Comparison of ENCODE assay signal across 2 cellular contexts in genomic region chr7:135714534-135715009, GRCh38.
TF ChIP-seq lines count a peak whose summit lies in the region.

No MANE protein-coding gene starts in this region.

TF ChIP-seq in A549, 52 proteins besides CTCF, POLR2A, EP300 and RAD21 (continued from another document):
- no peak for TF ChIP-seq FOSL2 (IDR thresholded peaks at IDR 0.05)
- TF ChIP-seq FOSL2 (CRISPR knock-in tag; IDR thresholded peaks at IDR 0.05): no peak
- TF ChIP-seq TFCP2L1 (CRISPR knock-in tag; IDR thresholded peaks at IDR 0.05): no peak
- no peak for TF ChIP-seq BCL3 (IDR thresholded peaks at IDR 0.05)
- TF ChIP-seq, protein P1, sequence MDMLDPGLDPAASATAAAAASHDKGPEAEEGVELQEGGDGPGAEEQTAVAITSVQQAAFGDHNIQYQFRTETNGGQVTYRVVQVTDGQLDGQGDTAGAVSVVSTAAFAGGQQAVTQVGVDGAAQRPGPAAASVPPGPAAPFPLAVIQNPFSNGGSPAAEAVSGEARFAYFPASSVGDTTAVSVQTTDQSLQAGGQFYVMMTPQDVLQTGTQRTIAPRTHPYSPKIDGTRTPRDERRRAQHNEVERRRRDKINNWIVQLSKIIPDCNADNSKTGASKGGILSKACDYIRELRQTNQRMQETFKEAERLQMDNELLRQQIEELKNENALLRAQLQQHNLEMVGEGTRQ (IDR thresholded peaks at IDR 0.05): no peak
- TF ChIP-seq, protein P2, sequence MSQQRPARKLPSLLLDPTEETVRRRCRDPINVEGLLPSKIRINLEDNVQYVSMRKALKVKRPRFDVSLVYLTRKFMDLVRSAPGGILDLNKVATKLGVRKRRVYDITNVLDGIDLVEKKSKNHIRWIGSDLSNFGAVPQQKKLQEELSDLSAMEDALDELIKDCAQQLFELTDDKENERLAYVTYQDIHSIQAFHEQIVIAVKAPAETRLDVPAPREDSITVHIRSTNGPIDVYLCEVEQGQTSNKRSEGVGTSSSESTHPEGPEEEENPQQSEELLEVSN (IDR thresholded peaks at IDR 0.05; ENCODE audit: borderline replicate concordance, low read depth): no peak
- no peak for TF ChIP-seq RCOR1 (IDR thresholded peaks at IDR 0.05; ENCODE audit: low read depth, low read length)
- TF ChIP-seq SREBF2 (IDR thresholded peaks at IDR 0.05): no peak
- TF ChIP-seq CBX2 (IDR thresholded peaks at IDR 0.05; ENCODE audit: borderline replicate concordance, low read depth): no peak
- no peak for TF ChIP-seq MAZ (IDR thresholded peaks at IDR 0.05; ENCODE audit: borderline replicate concordance, low read depth, low read length)
- no peak for TF ChIP-seq ZNF302 (CRISPR knock-in tag; IDR thresholded peaks at IDR 0.05)
- TF ChIP-seq BHLHE40 (IDR thresholded peaks at IDR 0.05; ENCODE audit: low read depth, low read length): no peak
- TF ChIP-seq NPAS2 (CRISPR knock-in tag; IDR thresholded peaks at IDR 0.05; ENCODE audit: borderline replicate concordance): no peak

TF ChIP-seq in HEK293, 187 proteins besides CTCF, POLR2A, EP300 and RAD21 (continued from another document and continues in another):
- TF ChIP-seq, protein P3, sequence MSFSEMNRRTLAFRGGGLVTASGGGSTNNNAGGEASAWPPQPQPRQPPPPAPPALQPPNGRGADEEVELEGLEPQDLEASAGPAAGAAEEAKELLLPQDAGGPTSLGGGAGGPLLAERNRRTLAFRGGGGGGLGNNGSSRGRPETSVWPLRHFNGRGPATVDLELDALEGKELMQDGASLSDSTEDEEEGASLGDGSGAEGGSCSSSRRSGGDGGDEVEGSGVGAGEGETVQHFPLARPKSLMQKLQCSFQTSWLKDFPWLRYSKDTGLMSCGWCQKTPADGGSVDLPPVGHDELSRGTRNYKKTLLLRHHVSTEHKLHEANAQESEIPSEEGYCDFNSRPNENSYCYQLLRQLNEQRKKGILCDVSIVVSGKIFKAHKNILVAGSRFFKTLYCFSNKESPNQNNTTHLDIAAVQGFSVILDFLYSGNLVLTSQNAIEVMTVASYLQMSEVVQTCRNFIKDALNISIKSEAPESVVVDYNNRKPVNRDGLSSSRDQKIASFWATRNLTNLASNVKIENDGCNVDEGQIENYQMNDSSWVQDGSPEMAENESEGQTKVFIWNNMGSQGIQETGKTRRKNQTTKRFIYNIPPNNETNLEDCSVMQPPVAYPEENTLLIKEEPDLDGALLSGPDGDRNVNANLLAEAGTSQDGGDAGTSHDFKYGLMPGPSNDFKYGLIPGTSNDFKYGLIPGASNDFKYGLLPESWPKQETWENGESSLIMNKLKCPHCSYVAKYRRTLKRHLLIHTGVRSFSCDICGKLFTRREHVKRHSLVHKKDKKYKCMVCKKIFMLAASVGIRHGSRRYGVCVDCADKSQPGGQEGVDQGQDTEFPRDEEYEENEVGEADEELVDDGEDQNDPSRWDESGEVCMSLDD (tag by site-specific recombination; IDR thresholded peaks at IDR 0.05): no peak
- no peak for TF ChIP-seq ZNF341 (tag by site-specific recombination; IDR thresholded peaks at IDR 0.05; ENCODE audit: low read depth)
- TF ChIP-seq ZNF354C (tag by site-specific recombination; IDR thresholded peaks at IDR 0.05; ENCODE audit: borderline replicate concordance, low read depth): no peak
- no peak; the same call in none of the 2 replicates for TF ChIP-seq HIC1 (tag by site-specific recombination; IDR thresholded peaks at IDR 0.05)
- TF ChIP-seq ZSCAN30 (tag by site-specific recombination; IDR thresholded peaks at IDR 0.05): peak; percentile 77
- peak; percentile 54; the same call in 1 of the 2 replicates for TF ChIP-seq ZNF629 (tag by site-specific recombination; IDR thresholded peaks at IDR 0.05)
- no peak for TF ChIP-seq ZNF248 (tag by site-specific recombination; IDR thresholded peaks at IDR 0.05)
- peak; percentile 25; the same call in 1 of the 2 replicates for TF ChIP-seq GLIS1 (tag by site-specific recombination; IDR thresholded peaks at IDR 0.05)
- TF ChIP-seq ZBTB17 (tag by site-specific recombination; IDR thresholded peaks at IDR 0.05): peak; percentile 66
- TF ChIP-seq ZNF223 (tag by site-specific recombination; IDR thresholded peaks at IDR 0.05): no peak
- no peak for TF ChIP-seq GFI1B (tag by site-specific recombination; IDR thresholded peaks at IDR 0.05)
- no peak for TF ChIP-seq PBX3 (CRISPR knock-in tag; IDR thresholded peaks at IDR 0.05)
- TF ChIP-seq TRIM28 (IDR thresholded peaks at IDR 0.05; ENCODE audit: borderline replicate concordance, low read length): peak; percentile 13; the same call in 1 of the 2 replicates
- TF ChIP-seq, protein P4, sequence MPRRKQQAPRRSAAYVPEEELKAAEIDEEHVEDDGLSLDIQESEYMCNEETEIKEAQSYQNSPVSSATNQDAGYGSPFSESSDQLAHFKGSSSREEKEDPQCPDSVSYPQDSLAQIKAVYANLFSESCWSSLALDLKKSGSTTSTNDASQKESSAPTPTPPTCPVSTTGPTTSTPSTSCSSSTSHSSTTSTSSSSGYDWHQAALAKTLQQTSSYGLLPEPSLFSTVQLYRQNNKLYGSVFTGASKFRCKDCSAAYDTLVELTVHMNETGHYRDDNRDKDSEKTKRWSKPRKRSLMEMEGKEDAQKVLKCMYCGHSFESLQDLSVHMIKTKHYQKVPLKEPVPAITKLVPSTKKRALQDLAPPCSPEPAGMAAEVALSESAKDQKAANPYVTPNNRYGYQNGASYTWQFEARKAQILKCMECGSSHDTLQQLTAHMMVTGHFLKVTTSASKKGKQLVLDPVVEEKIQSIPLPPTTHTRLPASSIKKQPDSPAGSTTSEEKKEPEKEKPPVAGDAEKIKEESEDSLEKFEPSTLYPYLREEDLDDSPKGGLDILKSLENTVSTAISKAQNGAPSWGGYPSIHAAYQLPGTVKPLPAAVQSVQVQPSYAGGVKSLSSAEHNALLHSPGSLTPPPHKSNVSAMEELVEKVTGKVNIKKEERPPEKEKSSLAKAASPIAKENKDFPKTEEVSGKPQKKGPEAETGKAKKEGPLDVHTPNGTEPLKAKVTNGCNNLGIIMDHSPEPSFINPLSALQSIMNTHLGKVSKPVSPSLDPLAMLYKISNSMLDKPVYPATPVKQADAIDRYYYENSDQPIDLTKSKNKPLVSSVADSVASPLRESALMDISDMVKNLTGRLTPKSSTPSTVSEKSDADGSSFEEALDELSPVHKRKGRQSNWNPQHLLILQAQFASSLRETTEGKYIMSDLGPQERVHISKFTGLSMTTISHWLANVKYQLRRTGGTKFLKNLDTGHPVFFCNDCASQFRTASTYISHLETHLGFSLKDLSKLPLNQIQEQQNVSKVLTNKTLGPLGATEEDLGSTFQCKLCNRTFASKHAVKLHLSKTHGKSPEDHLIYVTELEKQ (tag by site-specific recombination; IDR thresholded peaks at IDR 0.05; ENCODE audit: borderline replicate concordance): no peak
- TF ChIP-seq ZNF121 (tag by site-specific recombination; IDR thresholded peaks at IDR 0.05): no peak
- no peak for TF ChIP-seq ZNF138 (tag by site-specific recombination; IDR thresholded peaks at IDR 0.05; ENCODE audit: borderline replicate concordance)
- no peak for TF ChIP-seq ZNF626 (tag by site-specific recombination; IDR thresholded peaks at IDR 0.05)
- TF ChIP-seq ZNF791 (tag by site-specific recombination; IDR thresholded peaks at IDR 0.05): no peak
- TF ChIP-seq, protein P5, sequence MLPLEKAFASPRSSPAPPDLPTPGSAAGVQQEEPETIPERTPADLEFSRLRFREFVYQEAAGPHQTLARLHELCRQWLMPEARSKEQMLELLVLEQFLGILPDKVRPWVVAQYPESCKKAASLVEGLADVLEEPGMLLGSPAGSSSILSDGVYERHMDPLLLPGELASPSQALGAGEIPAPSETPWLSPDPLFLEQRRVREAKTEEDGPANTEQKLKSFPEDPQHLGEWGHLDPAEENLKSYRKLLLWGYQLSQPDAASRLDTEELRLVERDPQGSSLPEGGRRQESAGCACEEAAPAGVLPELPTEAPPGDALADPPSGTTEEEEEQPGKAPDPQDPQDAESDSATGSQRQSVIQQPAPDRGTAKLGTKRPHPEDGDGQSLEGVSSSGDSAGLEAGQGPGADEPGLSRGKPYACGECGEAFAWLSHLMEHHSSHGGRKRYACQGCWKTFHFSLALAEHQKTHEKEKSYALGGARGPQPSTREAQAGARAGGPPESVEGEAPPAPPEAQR (tag by site-specific recombination; IDR thresholded peaks at IDR 0.05): no peak
- TF ChIP-seq ZNF324 (tag by site-specific recombination; IDR thresholded peaks at IDR 0.05): no peak
- TF ChIP-seq, protein P6, sequence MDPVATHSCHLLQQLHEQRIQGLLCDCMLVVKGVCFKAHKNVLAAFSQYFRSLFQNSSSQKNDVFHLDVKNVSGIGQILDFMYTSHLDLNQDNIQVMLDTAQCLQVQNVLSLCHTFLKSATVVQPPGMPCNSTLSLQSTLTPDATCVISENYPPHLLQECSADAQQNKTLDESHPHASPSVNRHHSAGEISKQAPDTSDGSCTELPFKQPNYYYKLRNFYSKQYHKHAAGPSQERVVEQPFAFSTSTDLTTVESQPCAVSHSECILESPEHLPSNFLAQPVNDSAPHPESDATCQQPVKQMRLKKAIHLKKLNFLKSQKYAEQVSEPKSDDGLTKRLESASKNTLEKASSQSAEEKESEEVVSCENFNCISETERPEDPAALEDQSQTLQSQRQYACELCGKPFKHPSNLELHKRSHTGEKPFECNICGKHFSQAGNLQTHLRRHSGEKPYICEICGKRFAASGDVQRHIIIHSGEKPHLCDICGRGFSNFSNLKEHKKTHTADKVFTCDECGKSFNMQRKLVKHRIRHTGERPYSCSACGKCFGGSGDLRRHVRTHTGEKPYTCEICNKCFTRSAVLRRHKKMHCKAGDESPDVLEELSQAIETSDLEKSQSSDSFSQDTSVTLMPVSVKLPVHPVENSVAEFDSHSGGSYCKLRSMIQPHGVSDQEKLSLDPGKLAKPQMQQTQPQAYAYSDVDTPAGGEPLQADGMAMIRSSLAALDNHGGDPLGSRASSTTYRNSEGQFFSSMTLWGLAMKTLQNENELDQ (tag by site-specific recombination; IDR thresholded peaks at IDR 0.05; ENCODE audit: low read depth): no peak
- no peak for TF ChIP-seq ZNF555 (tag by site-specific recombination; conservative IDR thresholded peaks at IDR 0.05)
- TF ChIP-seq PRDM10 (tag by site-specific recombination; IDR thresholded peaks at IDR 0.05): 0 out of 2 replicates have a peak, but pooled peaks have one; percentile 7
- no peak for TF ChIP-seq ZNF112 (tag by site-specific recombination; IDR thresholded peaks at IDR 0.05)
- TF ChIP-seq ZNF701 (tag by site-specific recombination; IDR thresholded peaks at IDR 0.05): no peak
- peak; percentile 97 for TF ChIP-seq OSR2 (tag by site-specific recombination; IDR thresholded peaks at IDR 0.05)
- TF ChIP-seq, protein P7, sequence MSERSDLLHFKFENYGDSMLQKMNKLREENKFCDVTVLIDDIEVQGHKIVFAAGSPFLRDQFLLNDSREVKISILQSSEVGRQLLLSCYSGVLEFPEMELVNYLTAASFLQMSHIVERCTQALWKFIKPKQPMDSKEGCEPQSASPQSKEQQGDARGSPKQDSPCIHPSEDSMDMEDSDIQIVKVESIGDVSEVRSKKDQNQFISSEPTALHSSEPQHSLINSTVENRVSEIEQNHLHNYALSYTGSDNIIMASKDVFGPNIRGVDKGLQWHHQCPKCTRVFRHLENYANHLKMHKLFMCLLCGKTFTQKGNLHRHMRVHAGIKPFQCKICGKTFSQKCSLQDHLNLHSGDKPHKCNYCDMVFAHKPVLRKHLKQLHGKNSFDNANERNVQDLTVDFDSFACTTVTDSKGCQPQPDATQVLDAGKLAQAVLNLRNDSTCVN (tag by site-specific recombination; optimal IDR thresholded peaks at IDR 0.05): no peak
- TF ChIP-seq ZNF16 (tag by site-specific recombination; IDR thresholded peaks at IDR 0.05; ENCODE audit: low read depth): no peak
- no peak; the same call in 1 of the 2 replicates for TF ChIP-seq ZNF394 (tag by site-specific recombination; IDR thresholded peaks at IDR 0.05; ENCODE audit: borderline replicate concordance)
- TF ChIP-seq ZSCAN16 (tag by site-specific recombination; IDR thresholded peaks at IDR 0.05): no peak
